Comparison of ENCODE assay signal across 2 cellular contexts in the genomic region with DNA sequence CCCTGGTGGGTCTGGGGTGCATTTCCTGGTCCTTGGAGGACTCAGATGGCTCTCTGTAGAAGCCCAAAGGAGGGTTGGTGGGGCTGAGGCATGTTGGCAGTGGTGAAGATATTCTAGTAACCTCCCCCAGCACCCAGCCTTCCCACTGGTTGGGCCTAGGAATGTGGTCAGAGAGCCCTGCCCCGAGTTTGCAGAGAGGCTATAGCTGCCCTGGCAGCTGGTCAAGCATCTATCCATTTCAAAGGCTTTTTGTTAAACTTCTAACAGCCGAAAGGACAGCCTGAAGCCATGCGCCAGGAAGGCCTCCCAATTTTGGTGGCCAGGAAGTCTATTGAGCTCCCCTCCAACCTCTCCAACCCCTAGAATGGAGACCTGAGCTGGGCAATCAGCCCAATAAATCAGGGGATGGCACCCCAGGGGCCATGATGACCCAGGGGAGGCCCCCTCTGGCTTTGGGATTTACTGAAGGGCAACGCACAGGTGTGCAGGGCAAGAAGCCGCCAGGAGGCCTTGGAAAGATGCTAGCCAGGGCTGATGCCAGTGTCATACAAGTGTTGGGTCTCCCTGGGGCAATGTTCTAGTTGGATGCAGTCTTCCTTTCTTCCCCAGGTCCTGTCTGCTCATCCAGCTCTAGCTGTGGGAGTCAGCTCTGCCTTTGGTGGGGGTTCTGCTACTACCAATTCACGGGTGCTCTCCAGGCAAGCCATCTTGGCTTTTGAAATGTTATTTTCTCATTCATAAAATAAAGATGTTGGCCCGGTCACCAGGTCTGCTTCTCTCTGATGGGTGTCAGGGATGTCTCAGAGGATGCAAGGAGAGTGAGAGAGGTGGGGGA.
TF ChIP-seq lines count a peak whose summit lies in the region.

No MANE protein-coding gene starts in this region.

TF ChIP-seq in HepG2, 621 proteins besides CTCF, POLR2A, EP300 and RAD21:
- no peak for TF ChIP-seq ZNF703 (CRISPR knock-in tag; IDR thresholded peaks at IDR 0.05; ENCODE audit: borderline replicate concordance)
- no peak for TF ChIP-seq ZNF569 (CRISPR knock-in tag; IDR thresholded peaks at IDR 0.05; ENCODE audit: borderline replicate concordance)
- TF ChIP-seq, protein P1, sequence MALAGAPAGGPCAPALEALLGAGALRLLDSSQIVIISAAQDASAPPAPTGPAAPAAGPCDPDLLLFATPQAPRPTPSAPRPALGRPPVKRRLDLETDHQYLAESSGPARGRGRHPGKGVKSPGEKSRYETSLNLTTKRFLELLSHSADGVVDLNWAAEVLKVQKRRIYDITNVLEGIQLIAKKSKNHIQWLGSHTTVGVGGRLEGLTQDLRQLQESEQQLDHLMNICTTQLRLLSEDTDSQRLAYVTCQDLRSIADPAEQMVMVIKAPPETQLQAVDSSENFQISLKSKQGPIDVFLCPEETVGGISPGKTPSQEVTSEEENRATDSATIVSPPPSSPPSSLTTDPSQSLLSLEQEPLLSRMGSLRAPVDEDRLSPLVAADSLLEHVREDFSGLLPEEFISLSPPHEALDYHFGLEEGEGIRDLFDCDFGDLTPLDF (CRISPR knock-in tag; IDR thresholded peaks at IDR 0.05), result no peak
- no peak for TF ChIP-seq ZNF121 (CRISPR knock-in tag; IDR thresholded peaks at IDR 0.05)
- no peak for TF ChIP-seq CAMTA2 (CRISPR knock-in tag; IDR thresholded peaks at IDR 0.05; ENCODE audit: borderline replicate concordance)
- no peak for TF ChIP-seq GTF3A (CRISPR knock-in tag; conservative IDR thresholded peaks at IDR 0.05)
- no peak for TF ChIP-seq PTBP1 (IDR thresholded peaks at IDR 0.05; ENCODE audit: low read depth, low read length, poor library complexity, severe bottlenecking)
- no peak for TF ChIP-seq MEF2D (CRISPR knock-in tag; IDR thresholded peaks at IDR 0.05)
- no peak for TF ChIP-seq TCF12 (IDR thresholded peaks at IDR 0.05)
- TF ChIP-seq TCF12 (CRISPR knock-in tag; IDR thresholded peaks at IDR 0.05), result no peak
- TF ChIP-seq DMAP1 (CRISPR knock-in tag; IDR thresholded peaks at IDR 0.05), result no peak
- no peak for TF ChIP-seq AHR (CRISPR knock-in tag; IDR thresholded peaks at IDR 0.05)
- TF ChIP-seq KLF9 (CRISPR knock-in tag; IDR thresholded peaks at IDR 0.05; ENCODE audit: low read depth), result no peak
- no peak for TF ChIP-seq ZNF101 (CRISPR knock-in tag; IDR thresholded peaks at IDR 0.05; ENCODE audit: borderline replicate concordance, low read depth)
- TF ChIP-seq, protein P2, sequence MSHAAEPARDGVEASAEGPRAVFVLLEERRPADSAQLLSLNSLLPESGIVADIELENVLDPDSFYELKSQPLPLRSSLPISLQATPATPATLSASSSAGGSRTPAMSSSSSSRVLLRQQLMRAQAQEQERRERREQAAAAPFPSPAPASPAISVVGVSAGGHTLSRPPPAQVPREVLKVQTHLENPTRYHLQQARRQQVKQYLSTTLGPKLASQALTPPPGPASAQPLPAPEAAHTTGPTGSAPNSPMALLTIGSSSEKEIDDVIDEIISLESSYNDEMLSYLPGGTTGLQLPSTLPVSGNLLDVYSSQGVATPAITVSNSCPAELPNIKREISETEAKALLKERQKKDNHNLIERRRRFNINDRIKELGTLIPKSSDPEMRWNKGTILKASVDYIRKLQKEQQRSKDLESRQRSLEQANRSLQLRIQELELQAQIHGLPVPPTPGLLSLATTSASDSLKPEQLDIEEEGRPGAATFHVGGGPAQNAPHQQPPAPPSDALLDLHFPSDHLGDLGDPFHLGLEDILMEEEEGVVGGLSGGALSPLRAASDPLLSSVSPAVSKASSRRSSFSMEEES (CRISPR knock-in tag; IDR thresholded peaks at IDR 0.05), result no peak
- TF ChIP-seq, protein P3, sequence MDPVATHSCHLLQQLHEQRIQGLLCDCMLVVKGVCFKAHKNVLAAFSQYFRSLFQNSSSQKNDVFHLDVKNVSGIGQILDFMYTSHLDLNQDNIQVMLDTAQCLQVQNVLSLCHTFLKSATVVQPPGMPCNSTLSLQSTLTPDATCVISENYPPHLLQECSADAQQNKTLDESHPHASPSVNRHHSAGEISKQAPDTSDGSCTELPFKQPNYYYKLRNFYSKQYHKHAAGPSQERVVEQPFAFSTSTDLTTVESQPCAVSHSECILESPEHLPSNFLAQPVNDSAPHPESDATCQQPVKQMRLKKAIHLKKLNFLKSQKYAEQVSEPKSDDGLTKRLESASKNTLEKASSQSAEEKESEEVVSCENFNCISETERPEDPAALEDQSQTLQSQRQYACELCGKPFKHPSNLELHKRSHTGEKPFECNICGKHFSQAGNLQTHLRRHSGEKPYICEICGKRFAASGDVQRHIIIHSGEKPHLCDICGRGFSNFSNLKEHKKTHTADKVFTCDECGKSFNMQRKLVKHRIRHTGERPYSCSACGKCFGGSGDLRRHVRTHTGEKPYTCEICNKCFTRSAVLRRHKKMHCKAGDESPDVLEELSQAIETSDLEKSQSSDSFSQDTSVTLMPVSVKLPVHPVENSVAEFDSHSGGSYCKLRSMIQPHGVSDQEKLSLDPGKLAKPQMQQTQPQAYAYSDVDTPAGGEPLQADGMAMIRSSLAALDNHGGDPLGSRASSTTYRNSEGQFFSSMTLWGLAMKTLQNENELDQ (CRISPR knock-in tag; IDR thresholded peaks at IDR 0.05; ENCODE audit: borderline replicate concordance), result no peak
- TF ChIP-seq SRF (IDR thresholded peaks at IDR 0.05; ENCODE audit: low read depth, low read length), result no peak
- no peak for TF ChIP-seq ARHGAP35 (CRISPR knock-in tag; IDR thresholded peaks at IDR 0.05; ENCODE audit: borderline replicate concordance)
- no peak for TF ChIP-seq SRSF1 (optimal IDR thresholded peaks at IDR 0.05; ENCODE audit: low read depth, low read length)
- TF ChIP-seq MTF2 (CRISPR knock-in tag; IDR thresholded peaks at IDR 0.05; ENCODE audit: borderline replicate concordance), result no peak
- no peak for TF ChIP-seq ATF1 (CRISPR knock-in tag; IDR thresholded peaks at IDR 0.05)

TF ChIP-seq in H1, 55 proteins besides CTCF, POLR2A, EP300 and RAD21:
- TF ChIP-seq HDAC2 (IDR thresholded peaks at IDR 0.05; ENCODE audit: borderline replicate concordance in 1 of 2, low read depth in 2 of 2, low read length in 2 of 2) (no peak), BRCA1 (IDR thresholded peaks at IDR 0.05; ENCODE audit: low read depth, low read length) (no peak), SAP30 (IDR thresholded peaks at IDR 0.05; ENCODE audit: insufficient read depth, insufficient replicate concordance, low read length) (no peak), SIN3A (conservative IDR thresholded peaks at IDR 0.05 in 1 of 2, IDR thresholded peaks at IDR 0.05 in 1 of 2; ENCODE audit: low read depth in 1 of 2, low read length in 2 of 2) (no peak), CHD2 (IDR thresholded peaks at IDR 0.05; ENCODE audit: low read length) (no peak), KDM4A (IDR thresholded peaks at IDR 0.05; ENCODE audit: low read depth, low read length, severe bottlenecking) (no peak), SIRT6 (IDR thresholded peaks at IDR 0.05; ENCODE audit: low read length) (no peak), RNF2 (IDR thresholded peaks at IDR 0.05; ENCODE audit: borderline replicate concordance, low read depth, low read length, missing control alignments, poor library complexity, severe bottlenecking) (no peak), SRF (IDR thresholded peaks at IDR 0.05; ENCODE audit: low read depth, low read length) (no peak), CREB1 (IDR thresholded peaks at IDR 0.05) (no peak), GABPA (IDR thresholded peaks at IDR 0.05; ENCODE audit: borderline replicate concordance, insufficient read depth, low read length) (no peak)
- TF ChIP-seq, protein P4, sequence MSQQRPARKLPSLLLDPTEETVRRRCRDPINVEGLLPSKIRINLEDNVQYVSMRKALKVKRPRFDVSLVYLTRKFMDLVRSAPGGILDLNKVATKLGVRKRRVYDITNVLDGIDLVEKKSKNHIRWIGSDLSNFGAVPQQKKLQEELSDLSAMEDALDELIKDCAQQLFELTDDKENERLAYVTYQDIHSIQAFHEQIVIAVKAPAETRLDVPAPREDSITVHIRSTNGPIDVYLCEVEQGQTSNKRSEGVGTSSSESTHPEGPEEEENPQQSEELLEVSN (IDR thresholded peaks at IDR 0.05), result no peak
